Comparison of ENCODE assay signal across 8 cellular contexts in the genomic region with DNA sequence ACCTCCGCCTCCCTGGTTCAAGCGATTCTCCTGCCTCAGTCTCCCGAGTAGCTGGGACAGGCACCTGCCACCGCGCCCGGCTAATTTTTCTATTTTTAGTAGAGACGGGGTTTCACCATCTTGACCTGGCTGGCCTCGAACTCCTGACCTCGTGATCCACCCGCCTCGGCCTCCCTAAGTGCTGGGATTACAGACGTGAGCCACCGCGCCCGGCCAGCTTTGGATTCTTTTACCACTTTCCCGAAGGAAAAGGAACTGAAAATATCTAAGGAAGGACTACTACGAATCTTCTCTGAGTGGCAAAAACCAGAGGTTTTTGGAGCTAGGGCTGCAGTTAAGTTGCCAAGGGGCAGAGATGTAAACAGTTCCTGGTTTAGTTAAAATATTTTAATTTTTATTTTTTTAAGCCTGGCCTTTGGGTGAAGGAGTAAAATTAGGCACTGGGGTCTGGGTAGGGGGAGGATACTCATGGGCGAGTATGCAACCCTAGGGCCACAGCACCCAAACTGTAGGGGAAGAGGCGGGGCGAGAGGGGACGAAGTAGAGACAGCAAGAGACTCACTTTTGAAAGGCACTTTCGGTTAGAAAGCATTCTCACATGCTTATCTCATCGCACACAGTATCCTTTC. TPM values are rescaled to one million over a fixed set of nuclear protein-coding genes. Genes with fewer than 3 reads are reported as not detected.
A peak's percentile ranks its signal among the peaks of the same experiment; 100 is the strongest.
DNase-seq lines count a peak whose midpoint lies in the region; TF ChIP-seq lines count a peak whose summit lies in the region.

No MANE protein-coding gene starts in this region.

- in situ Hi-C loops in GM13977 (cut with MboI; ENCODE audit: low pct_unique_long_range_greater_than_20kb, low sequenced_read_pairs, unreplicated experiment): no loop called here

- H3K4me3 Mint-ChIP-seq in nephron: peak overlapping the region; percentile 90 to 97 (median 92)

- H3K4me1 Mint-ChIP-seq in nephron: peaks cover 33% of the 10 kb centered on the region

- TF ChIP-seq POLR2A in uterus (IDR thresholded peaks at IDR 0.05): no peak

- peak overlapping the region; percentile 92 for H3K27ac ChIP-seq in effector memory CD4-positive, alpha-beta T cell (ENCODE audit: insufficient read depth, low read length, poor library complexity, severe bottlenecking)
- H3K27ac ChIP-seq in uterus: peak overlapping the region; percentile 95 to 98

- DNase-seq in NOMO-1 treated with dmso at 0.1 percent for 144 hours (lab: John Stamatoyannopoulos, UW; ENCODE audit: unreplicated experiment): peak; percentile 79
- DNase-seq in NOMO-1 treated with DMSO at 0.1 percent for 48 hours (lab: John Stamatoyannopoulos, UW; ENCODE audit: unreplicated experiment): no peak
- DNase-seq in SW480 (ENCODE audit: low spot score): peak; percentile 1
- DNase-seq in effector memory CD4-positive, alpha-beta T cell: no peak
- peak; percentile 15 to 24 for DNase-seq in uterus
- no peak for DNase-seq in GM13977 (ENCODE audit: low spot score)
- DNase-seq in NCI-H2171 treated with DMSO at 0.1 percent for 48 hours (lab: John Stamatoyannopoulos, UW): no peak

- H3K9me3 Mint-ChIP-seq in nephron: peaks cover 3% of the 10 kb centered on the region

- intact Hi-C loops in uterus (cut with DNase I; ENCODE audit: low total_unique reads): loop anchor here (2.0 kb wide), 1 partner anchor 41 kb away; a partner anchor contains a TSS

- H3K36me3 ChIP-seq in effector memory CD4-positive, alpha-beta T cell (ENCODE audit: control insufficient read depth, insufficient read depth, low read length): no peaks in the 10 kb centered on the region
- H3K36me3 ChIP-seq in uterus: no peaks in the 10 kb centered on the region

- no peaks in the 10 kb centered on the region for H3K27me3 Mint-ChIP-seq in nephron (ENCODE audit: low read depth)

- H3K36me3 Mint-ChIP-seq in nephron (ENCODE audit: low read depth): peaks cover 14% of the 10 kb centered on the region

- no peaks in the 10 kb centered on the region for H3K9me3 ChIP-seq in effector memory CD4-positive, alpha-beta T cell (ENCODE audit: control insufficient read depth, low read length)
- no peaks in the 10 kb centered on the region for H3K9me3 ChIP-seq in uterus

- H3K4me1 ChIP-seq in effector memory CD4-positive, alpha-beta T cell (ENCODE audit: control insufficient read depth, insufficient read depth, low read length, poor library complexity, severe bottlenecking): no peaks in the 10 kb centered on the region
- H3K4me1 ChIP-seq in uterus: peaks cover 0 to 8% of the 10 kb centered on the region in 2 donors

- TF ChIP-seq CTCF in nephron (IDR thresholded peaks at IDR 0.05; ENCODE audit: unreplicated experiment in 3 of 3) (no peak), uterus (IDR thresholded peaks at IDR 0.05) (no peak), GM13977 (IDR thresholded peaks at IDR 0.05; ENCODE audit: extremely low read depth, insufficient read depth, missing control alignments) (no peak)

- H3K4me3 ChIP-seq in effector memory CD4-positive, alpha-beta T cell (ENCODE audit: insufficient read depth, low read depth, low read length, poor library complexity, severe bottlenecking): peak overlapping the region; percentile 64
- H3K4me3 ChIP-seq in uterus: peak overlapping the region; percentile 52 to 56

- H3K27ac Mint-ChIP-seq in nephron: peak overlapping the region; percentile 94 to 99 (median 98)

- no peaks in the 10 kb centered on the region for H3K27me3 ChIP-seq in effector memory CD4-positive, alpha-beta T cell (replicated peaks; ENCODE audit: control insufficient read depth, insufficient read depth, low read length, poor library complexity, severe bottlenecking)
- no peaks in the 10 kb centered on the region for H3K27me3 ChIP-seq in uterus

RNA-seq across cellular contexts. Expression of a gene that starts 0.5 kb away (rescaled TPM):
- total RNA-seq in uterus: 10 to 100 TPM in 3 of 4 donors, 1 to 10 TPM in 1; 3.8 to 30.0 (median 19.4) TPM

RNA-seq across cellular contexts. Expression of a gene that starts 40.9 kb away (rescaled TPM):
- total RNA-seq in uterus: 100 to 1,000 TPM; 261 to 496 (median 294) TPM

Comparison
In these comparisons a context has a peak if more than half of its experiments do, and no peak if none do; other contexts are left out.
1. DNase-seq: peak in NOMO-1 treated with dmso at 0.1 percent for 144 hours (single experiment), SW480 (single experiment) and uterus (2 of 2); none in NOMO-1 treated with DMSO at 0.1 percent for 48 hours (single experiment), effector memory CD4-positive, alpha-beta T cell (0 of 3), GM13977 (single experiment) and NCI-H2171 treated with DMSO at 0.1 percent for 48 hours (single experiment).